In the genomic region with DNA sequence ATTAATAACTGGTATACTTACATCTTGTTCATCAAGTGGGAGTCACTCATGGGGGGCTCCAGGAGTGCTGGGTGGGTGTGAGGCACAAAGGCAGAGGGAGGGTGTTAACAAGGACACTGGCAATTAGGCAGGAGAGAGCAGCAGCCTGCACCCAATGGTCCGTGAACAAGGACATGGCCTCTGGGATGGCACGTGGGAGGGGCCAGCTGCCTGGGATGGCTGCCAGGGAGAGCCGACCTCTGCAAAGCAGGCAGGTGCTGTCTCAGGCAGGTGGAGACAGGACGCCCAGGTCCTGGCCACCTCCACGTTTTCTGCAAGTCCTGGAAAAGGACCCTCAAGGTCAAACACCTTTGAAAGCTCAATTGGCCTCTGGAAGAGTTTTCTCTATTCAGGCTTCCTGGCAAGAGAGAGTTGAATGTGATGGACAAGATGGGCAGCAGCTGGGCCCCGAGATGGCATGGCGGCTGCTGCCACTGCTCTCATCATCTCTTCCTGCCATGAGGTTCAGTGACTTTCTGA, we compare ENCODE assay signal across 16 cellular contexts.
DNase-seq lines count a peak whose midpoint lies in the region; ATAC-seq lines count a peak whose summit lies in the region.
"Had no signal": no experiment of that assay in that cellular context is flagged by ENCODE, and none has a peak within 500 bp of the region (broad histone marks: within the 10 kb centered on the region; RNA-seq: fewer than 3 reads in every experiment).

No MANE protein-coding gene starts in this region.

- no peaks in the 10 kb centered on the region for H3K9me3 Mint-ChIP-seq in stimulated activated effector memory CD8-positive, alpha-beta T cell treated with anti-CD3 and anti-CD28 coated beads, Interleukin-12 subunit alpha, Interleukin-12 subunit beta, amount 100 ng/mL, for 72 hours
- H3K9me3 Mint-ChIP-seq: activated CD4-positive, alpha-beta T cell treated with anti-CD3 and anti-CD28 coated beads, Interleukin-2, amount 10 ng/mL, durations not matched to agents 24 days and 14 days had no signal

- H3K4me1 Mint-ChIP-seq in stimulated activated effector memory CD8-positive, alpha-beta T cell treated with anti-CD3 and anti-CD28 coated beads, Interleukin-12 subunit alpha, Interleukin-12 subunit beta, amount 100 ng/mL, for 72 hours = no peaks in the 10 kb centered on the region
- H3K4me1 Mint-ChIP-seq: CD8-positive, alpha-beta memory T cell had no signal

- peak; percentile 89 for DNase-seq in DMS53 treated with DMSO at 0.1 percent for 48 hours (lab: John Stamatoyannopoulos, UW; ENCODE audit: unreplicated experiment)
- DNase-seq in NCI-H2029 treated with DMSO at 0.1 percent for 48 hours (lab: John Stamatoyannopoulos, UW) = peak; percentile 85
- DNase-seq in NCI-H774 (lab: John Stamatoyannopoulos, UW) = peak; percentile 73
- DNase-seq in mesenteric fat pad (ENCODE audit: low spot score) = peak; percentile 74
- DNase-seq in stimulated activated effector memory CD8-positive, alpha-beta T cell treated with anti-CD3 and anti-CD28 coated beads, Interleukin-12 subunit alpha, Interleukin-12 subunit beta, amount 100 ng/mL, for 72 hours (ENCODE audit: low spot score in 2 of 2) = no peak
- no peak for DNase-seq in glomerular visceral epithelial cell (ENCODE audit: extremely low spot score)
- DNase-seq in stimulated activated naive CD4-positive, alpha-beta T cell treated with Interleukin-2 at 50 U/mL for 16 hours (lab: John Stamatoyannopoulos, UW) = no peak
- DNase-seq: activated CD4-positive, alpha-beta T cell treated with anti-CD3 and anti-CD28 coated beads, Interleukin-2, amount 10 ng/mL, durations not matched to agents 24 days and 14 days; activated naive CD4-positive, alpha-beta T cell treated with Interleukin-2 at 50 U/mL for 16 hours; activated T-cell treated with anti-CD3 and anti-CD28 coated beads for 4 hours; CD8-positive, alpha-beta memory T cell; foreskin melanocyte; left ventricle myocardium inferior; NCI-H82; right cardiac atrium had no signal

- no peak overlapping the region for H3K4me3 Mint-ChIP-seq in stimulated activated effector memory CD8-positive, alpha-beta T cell treated with anti-CD3 and anti-CD28 coated beads, Interleukin-12 subunit alpha, Interleukin-12 subunit beta, amount 100 ng/mL, for 72 hours
- H3K4me3 Mint-ChIP-seq: activated CD4-positive, alpha-beta T cell treated with anti-CD3 and anti-CD28 coated beads, Interleukin-2, amount 10 ng/mL, durations not matched to agents 24 days and 14 days; CD8-positive, alpha-beta memory T cell had no signal

- H3K36me3 Mint-ChIP-seq in stimulated activated effector memory CD8-positive, alpha-beta T cell treated with anti-CD3 and anti-CD28 coated beads, Interleukin-12 subunit alpha, Interleukin-12 subunit beta, amount 100 ng/mL, for 72 hours = no peaks in the 10 kb centered on the region

- H3K27ac Mint-ChIP-seq in stimulated activated effector memory CD8-positive, alpha-beta T cell treated with anti-CD3 and anti-CD28 coated beads, Interleukin-12 subunit alpha, Interleukin-12 subunit beta, amount 100 ng/mL, for 72 hours = no peak overlapping the region
- H3K27ac Mint-ChIP-seq: activated CD4-positive, alpha-beta T cell treated with anti-CD3 and anti-CD28 coated beads, Interleukin-2, amount 10 ng/mL, durations not matched to agents 24 days and 14 days; CD8-positive, alpha-beta memory T cell had no signal

- ATAC-seq in stimulated activated effector memory CD8-positive, alpha-beta T cell treated with anti-CD3 and anti-CD28 coated beads, Interleukin-12 subunit alpha, Interleukin-12 subunit beta, amount 100 ng/mL, for 72 hours = no peak
- ATAC-seq in GM18520 (IDR thresholded peaks at IDR 0.05; ENCODE audit: unreplicated experiment) = no peak
- ATAC-seq: right cardiac atrium had no signal

Comparison
In these comparisons a context has a peak if more than half of its experiments do, and no peak if none do; other contexts are left out.
1. DNase-seq: peak in DMS53 treated with DMSO at 0.1 percent for 48 hours (single experiment), NCI-H2029 treated with DMSO at 0.1 percent for 48 hours (single experiment), NCI-H774 (single experiment) and mesenteric fat pad (single experiment); none in stimulated activated effector memory CD8-positive, alpha-beta T cell treated with anti-CD3 and anti-CD28 coated beads, Interleukin-12 subunit alpha, Interleukin-12 subunit beta, amount 100 ng/mL, for 72 hours (0 of 2), glomerular visceral epithelial cell (single experiment) and stimulated activated naive CD4-positive, alpha-beta T cell treated with Interleukin-2 at 50 U/mL for 16 hours (single experiment).